In genomic region chrX:37692918-37693317, GRCh38 we compare ENCODE assay signal across 32 cellular contexts. TPM values are rescaled to one million over a fixed set of nuclear protein-coding genes. Genes with fewer than 3 reads are reported as not detected.
"Had no signal": no experiment of that assay in that cellular context is flagged by ENCODE, and none has a peak within 500 bp of the region (broad histone marks: within the 10 kb centered on the region; RNA-seq: fewer than 3 reads in every experiment).

No MANE protein-coding gene starts in this region.

- H3K36me3 ChIP-seq: cardiac muscle cell, heart left ventricle, left lung, lower lobe of right lung, right lobe of liver, uterus had no signal

- DNase-seq: activated CD4-positive, alpha-beta memory T cell treated with anti-CD3 and anti-CD28 coated beads, Interleukin-2, amount 10 ng/mL, durations not matched to agents 7 days and 5 days; activated CD4-positive, alpha-beta T cell treated with anti-CD3 and anti-CD28 coated beads, Interleukin-2, amount 10 ng/mL, durations not matched to agents 7 days and 5 days; activated gamma-delta T cell treated with Interleukin-2 at 50 U/mL for 16 hours; activated naive CD8-positive, alpha-beta T cell treated with anti-CD3 and anti-CD28 coated beads, Interleukin-2, amount 50 U/mL, for 24 hours; activated T-cell treated with anti-CD3 and anti-CD28 coated beads, Interleukin-2, amount 50 U/mL, for 4 hours; body of pancreas; cerebellar nuclear complex; dorsolateral prefrontal cortex; effector memory CD8-positive, alpha-beta T cell; erythroblast; foreskin keratinocyte; heart left ventricle; left lung; lower lobe of right lung; mesendoderm; right lobe of liver; stimulated activated CD4-positive, alpha-beta T cell treated with anti-CD3 and anti-CD28 coated beads, Interleukin-4, amount 100 ng/mL, for 24 hours; substantia nigra; T-cell; uterus had no signal

- H3K27ac ChIP-seq: body of pancreas, cardiac muscle cell, coronary artery, dorsolateral prefrontal cortex, foreskin keratinocyte, left lung, lower lobe of right lung, right lobe of liver, skin epidermis, uterus, VCaP had no signal

- H3K4me1 Mint-ChIP-seq: activated CD4-positive, alpha-beta memory T cell treated with anti-CD3 and anti-CD28 coated beads, Interleukin-2, amount 10 ng/mL, durations not matched to agents 7 days and 5 days; activated CD4-positive, alpha-beta T cell treated with anti-CD3 and anti-CD28 coated beads, Interleukin-2, amount 10 ng/mL, durations not matched to agents 7 days and 5 days; activated naive CD4-positive, alpha-beta T cell treated with anti-CD3 and anti-CD28 coated beads, Interleukin-2, amount 50 U/mL, for 24 hours; activated naive CD8-positive, alpha-beta T cell treated with anti-CD3 and anti-CD28 coated beads, Interleukin-2, amount 50 U/mL, for 24 hours; activated T-helper 17 cell treated with anti-CD3 and anti-CD28 coated beads, Interleukin-2, amount 50 U/mL, for 72 hours; stimulated activated effector memory CD8-positive, alpha-beta T cell treated with anti-CD3 and anti-CD28 coated beads, Interleukin-12 subunit alpha, Interleukin-12 subunit beta, amount 100 ng/mL, for 72 hours; T-cell had no signal

- H3K9me3 ChIP-seq: body of pancreas, heart left ventricle, left lung, lower lobe of right lung, right lobe of liver, uterus had no signal

- H3K4me3 Mint-ChIP-seq: activated CD4-positive, alpha-beta memory T cell treated with anti-CD3 and anti-CD28 coated beads, Interleukin-2, amount 10 ng/mL, durations not matched to agents 7 days and 5 days; activated CD4-positive, alpha-beta T cell treated with anti-CD3 and anti-CD28 coated beads, Interleukin-2, amount 10 ng/mL, durations not matched to agents 7 days and 5 days; activated naive CD4-positive, alpha-beta T cell treated with anti-CD3 and anti-CD28 coated beads, Interleukin-2, amount 50 U/mL, for 24 hours; activated naive CD8-positive, alpha-beta T cell treated with anti-CD3 and anti-CD28 coated beads, Interleukin-2, amount 50 U/mL, for 24 hours; activated T-cell treated with anti-CD3 and anti-CD28 coated beads, Interleukin-2, amount 50 U/mL, for 4 hours; activated T-helper 17 cell treated with anti-CD3 and anti-CD28 coated beads, Interleukin-2, amount 50 U/mL, for 72 hours; effector memory CD8-positive, alpha-beta T cell; natural killer cell treated with Interleukin-12 subunit alpha and Interleukin-12 subunit beta and Interleukin-15 and Interleukin-18, amount 100 ng/mL, for 72 hours; stimulated activated effector memory CD8-positive, alpha-beta T cell treated with anti-CD3 and anti-CD28 coated beads, Interleukin-12 subunit alpha, Interleukin-12 subunit beta, amount 100 ng/mL, for 72 hours; stimulated activated naive CD8-positive, alpha-beta T cell treated with anti-CD3 and anti-CD28 coated beads, Interleukin-15, Interleukin-2, amounts not matched to agents 100 ng/mL and 50 ng/mL, for 24 hours; T-cell; type B pancreatic cell had no signal

- H3K4me3 ChIP-seq: body of pancreas, cardiac muscle cell, coronary artery, dorsolateral prefrontal cortex, heart left ventricle, left lung, lower lobe of right lung, right lobe of liver, skin epidermis, uterus had no signal

- H3K4me1 ChIP-seq: foreskin keratinocyte, left lung, lower lobe of right lung, right lobe of liver, uterus had no signal

- H3K27me3 Mint-ChIP-seq: activated CD4-positive, alpha-beta memory T cell treated with anti-CD3 and anti-CD28 coated beads, Interleukin-2, amount 10 ng/mL, durations not matched to agents 7 days and 5 days; activated CD4-positive, alpha-beta T cell treated with anti-CD3 and anti-CD28 coated beads, Interleukin-2, amount 10 ng/mL, durations not matched to agents 7 days and 5 days; activated naive CD4-positive, alpha-beta T cell treated with anti-CD3 and anti-CD28 coated beads, Interleukin-2, amount 50 U/mL, for 24 hours; activated naive CD8-positive, alpha-beta T cell treated with anti-CD3 and anti-CD28 coated beads, Interleukin-2, amount 50 U/mL, for 24 hours; activated T-helper 17 cell treated with anti-CD3 and anti-CD28 coated beads, Interleukin-2, amount 50 U/mL, for 72 hours; effector memory CD8-positive, alpha-beta T cell; stimulated activated naive CD8-positive, alpha-beta T cell treated with anti-CD3 and anti-CD28 coated beads, Interleukin-15, Interleukin-2, amounts not matched to agents 100 ng/mL and 50 ng/mL, for 24 hours; type B pancreatic cell had no signal

- H3K36me3 Mint-ChIP-seq: activated naive CD4-positive, alpha-beta T cell treated with anti-CD3 and anti-CD28 coated beads, Interleukin-2, amount 50 U/mL, for 24 hours; natural killer cell treated with Interleukin-12 subunit alpha and Interleukin-12 subunit beta and Interleukin-15 and Interleukin-18, amount 100 ng/mL, for 72 hours; stimulated activated effector memory CD8-positive, alpha-beta T cell treated with anti-CD3 and anti-CD28 coated beads, Interleukin-12 subunit alpha, Interleukin-12 subunit beta, amount 100 ng/mL, for 72 hours; T-cell; type B pancreatic cell had no signal

- H3K27me3 ChIP-seq: body of pancreas, cardiac muscle cell, foreskin keratinocyte, left lung, uterus had no signal

- ATAC-seq: activated CD4-positive, CD25-positive, alpha-beta regulatory T cell treated with anti-CD3 and anti-CD28 coated beads, Interleukin-2, amount 50 U/mL, for 24 hours; activated naive CD8-positive, alpha-beta T cell treated with anti-CD3 and anti-CD28 coated beads, Interleukin-2, amount 50 U/mL, for 24 hours; activated T-cell treated with anti-CD3 and anti-CD28 coated beads, Interleukin-2, amount 50 U/mL, for 4 hours; activated T-helper 17 cell treated with anti-CD3 and anti-CD28 coated beads, Interleukin-2, amount 50 U/mL, for 72 hours; body of pancreas; effector memory CD8-positive, alpha-beta T cell; foreskin keratinocyte; heart left ventricle; left lung; lower lobe of right lung; natural killer cell treated with Interleukin-12 subunit alpha and Interleukin-12 subunit beta and Interleukin-15 and Interleukin-18, amount 100 ng/mL, for 72 hours; right lobe of liver; stimulated activated effector memory CD8-positive, alpha-beta T cell treated with anti-CD3 and anti-CD28 coated beads, Interleukin-12 subunit alpha, Interleukin-12 subunit beta, amount 100 ng/mL, for 72 hours; T-cell had no signal

- H3K9me3 Mint-ChIP-seq: activated CD4-positive, alpha-beta memory T cell treated with anti-CD3 and anti-CD28 coated beads, Interleukin-2, amount 10 ng/mL, durations not matched to agents 7 days and 5 days; activated CD4-positive, alpha-beta T cell treated with anti-CD3 and anti-CD28 coated beads, Interleukin-2, amount 10 ng/mL, durations not matched to agents 7 days and 5 days; activated naive CD4-positive, alpha-beta T cell treated with anti-CD3 and anti-CD28 coated beads, Interleukin-2, amount 50 U/mL, for 24 hours; activated naive CD8-positive, alpha-beta T cell treated with anti-CD3 and anti-CD28 coated beads, Interleukin-2, amount 50 U/mL, for 24 hours; activated T-cell treated with anti-CD3 and anti-CD28 coated beads, Interleukin-2, amount 50 U/mL, for 4 hours; activated T-helper 17 cell treated with anti-CD3 and anti-CD28 coated beads, Interleukin-2, amount 50 U/mL, for 72 hours; effector memory CD8-positive, alpha-beta T cell; natural killer cell treated with Interleukin-12 subunit alpha and Interleukin-12 subunit beta and Interleukin-15 and Interleukin-18, amount 100 ng/mL, for 72 hours; stimulated activated effector memory CD8-positive, alpha-beta T cell treated with anti-CD3 and anti-CD28 coated beads, Interleukin-12 subunit alpha, Interleukin-12 subunit beta, amount 100 ng/mL, for 72 hours; stimulated activated naive CD8-positive, alpha-beta T cell treated with anti-CD3 and anti-CD28 coated beads, Interleukin-15, Interleukin-2, amounts not matched to agents 100 ng/mL and 50 ng/mL, for 24 hours; T-cell; type B pancreatic cell had no signal

- H3K27ac Mint-ChIP-seq: activated CD4-positive, alpha-beta memory T cell treated with anti-CD3 and anti-CD28 coated beads, Interleukin-2, amount 10 ng/mL, durations not matched to agents 7 days and 5 days; activated CD4-positive, alpha-beta T cell treated with anti-CD3 and anti-CD28 coated beads, Interleukin-2, amount 10 ng/mL, durations not matched to agents 7 days and 5 days; activated naive CD4-positive, alpha-beta T cell treated with anti-CD3 and anti-CD28 coated beads, Interleukin-2, amount 50 U/mL, for 24 hours; activated naive CD8-positive, alpha-beta T cell treated with anti-CD3 and anti-CD28 coated beads, Interleukin-2, amount 50 U/mL, for 24 hours; activated T-helper 17 cell treated with anti-CD3 and anti-CD28 coated beads, Interleukin-2, amount 50 U/mL, for 72 hours; effector memory CD8-positive, alpha-beta T cell; natural killer cell treated with Interleukin-12 subunit alpha and Interleukin-12 subunit beta and Interleukin-15 and Interleukin-18, amount 100 ng/mL, for 72 hours; stimulated activated effector memory CD8-positive, alpha-beta T cell treated with anti-CD3 and anti-CD28 coated beads, Interleukin-12 subunit alpha, Interleukin-12 subunit beta, amount 100 ng/mL, for 72 hours; stimulated activated naive CD8-positive, alpha-beta T cell treated with anti-CD3 and anti-CD28 coated beads, Interleukin-15, Interleukin-2, amounts not matched to agents 100 ng/mL and 50 ng/mL, for 24 hours; T-cell; type B pancreatic cell had no signal

- FAIRE-seq: islet of Langerhans had no signal

RNA-seq across cellular contexts. Expression of gene XK, which starts 7.3 kb away (rescaled TPM):
- total RNA-seq: activated CD4-positive, alpha-beta memory T cell treated with anti-CD3 and anti-CD28 coated beads, Interleukin-2, amount 10 ng/mL, durations not matched to agents 7 days and 5 days; activated T-helper 17 cell treated with anti-CD3 and anti-CD28 coated beads, Interleukin-2, amount 50 U/mL, for 72 hours had no signal
